ENCODE assay signal across 8 cellular contexts in the genomic region with DNA sequence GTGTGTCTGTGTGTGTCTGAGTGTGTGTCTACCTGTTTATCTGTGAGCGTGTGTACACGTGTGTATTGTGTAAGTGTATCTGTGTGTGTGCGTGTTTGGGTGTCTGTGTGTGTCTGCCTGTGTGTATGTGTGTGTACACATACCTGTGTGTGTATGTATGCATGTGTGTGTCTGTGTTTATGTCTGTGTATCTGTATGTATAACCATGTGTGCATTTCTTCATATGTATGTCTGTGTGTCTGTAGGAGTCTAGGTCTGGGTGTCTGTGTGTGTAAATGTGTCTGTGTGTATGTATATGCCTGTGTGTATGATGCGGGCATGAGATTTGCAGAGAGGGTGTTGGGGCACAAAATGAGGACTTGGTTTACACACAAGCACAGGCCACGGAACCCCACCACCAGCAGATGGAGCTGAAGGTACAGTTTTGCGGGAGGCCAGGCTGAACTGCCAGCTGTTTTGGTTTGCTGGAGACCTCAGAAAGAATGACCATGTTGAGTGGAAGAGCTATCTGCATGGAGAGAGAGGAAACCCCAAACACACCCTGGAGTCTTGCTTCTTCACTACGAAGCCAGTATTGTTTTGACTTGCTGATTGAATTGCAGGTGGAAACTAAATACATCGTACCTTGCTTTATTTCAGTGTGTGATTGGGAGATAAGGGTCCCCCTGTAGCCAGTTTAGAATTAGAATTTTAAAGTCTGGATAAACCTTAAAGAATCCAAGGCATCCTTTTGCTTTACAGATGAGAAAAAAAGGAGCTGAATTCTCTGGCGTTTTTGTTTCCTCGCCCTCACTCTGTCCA.
DNase-seq lines count a peak whose midpoint lies in the region; ATAC-seq, FAIRE-seq and TF ChIP-seq lines count a peak whose summit lies in the region.

No MANE protein-coding gene starts in this region.

- DNase-seq in AG08395 (ENCODE audit: low spot score) (peak; percentile 91), NCI-H774 (lab: John Stamatoyannopoulos, UW) (peak; percentile 80), mammary epithelial cell (peak; percentile 70), kidney (peak; percentile 84), tibial artery (peak; percentile 72 to 73)
- DNase-seq in activated T-cell treated with anti-CD3 and anti-CD28 coated beads, Interleukin-2, amount 50 U/mL, for 1 hour, result no peak

- dilution Hi-C loops in mammary epithelial cell (cut with HindIII; ENCODE audit: low sequenced_read_pairs), result no loop called here

- no peaks in the 10 kb centered on the region for H3K36me3 ChIP-seq in mammary epithelial cell (ENCODE audit: insufficient read depth, low read length)
- no peaks in the 10 kb centered on the region for H3K36me3 ChIP-seq in kidney (ENCODE audit: control insufficient read depth in 1 of 2, insufficient read depth in 2 of 2, low read length in 2 of 2)
- no peaks in the 10 kb centered on the region for H3K36me3 ChIP-seq in tibial artery

- no peak overlapping the region for H3K9ac ChIP-seq in mammary epithelial cell (ENCODE audit: insufficient read depth, low read length)
- no peak overlapping the region for H3K9ac ChIP-seq in kidney (ENCODE audit: low read length in 2 of 2)

- CTCF ChIA-PET in mammary epithelial cell (lab: Charles Lee; ENCODE audit: low non-redundant PET), result interaction anchor here (0.5 to 1.3 kb wide), 3 partner anchors 36 to 260 kb away, joined by 3 to 14 read pairs (median 14); no protein-coding TSS in a partner anchor

- H3K4me3 ChIP-seq in GM12875 (ENCODE audit: low read depth, low read length), result no peak overlapping the region
- no peak overlapping the region for H3K4me3 ChIP-seq in mammary epithelial cell (replicated peaks in 1 of 3; ENCODE audit: insufficient read depth in 1 of 3, low read depth in 2 of 3, low read length in 3 of 3)
- H3K4me3 ChIP-seq in kidney (ENCODE audit: low read length in 2 of 2), result no peak overlapping the region
- no peak overlapping the region for H3K4me3 ChIP-seq in tibial artery

- no peak overlapping the region for H3K4me2 ChIP-seq in mammary epithelial cell (ENCODE audit: insufficient read depth, low read depth, low read length)

- H3K27me3 ChIP-seq in mammary epithelial cell (ENCODE audit: insufficient read depth, low read length) (no peaks in the 10 kb centered on the region), tibial artery (no peaks in the 10 kb centered on the region)

- peak overlapping the region; percentile 54 for H2AFZ ChIP-seq in mammary epithelial cell (ENCODE audit: low read depth, low read length)

- 53% methylated on average over 8 of the region's 10 CpGs for WGBS in mammary epithelial cell (ENCODE audit: low coverage, missing lambda C conversion rate)

- no TSS peak for BruUV-seq in mammary epithelial cell (replicated peaks; lab: Mats Ljungman, UMichigan)

- H3K9me3 ChIP-seq in mammary epithelial cell (replicated peaks; ENCODE audit: insufficient read depth, low read length) (no peaks in the 10 kb centered on the region), kidney (ENCODE audit: control insufficient read depth in 1 of 2, low read length in 2 of 2) (no peaks in the 10 kb centered on the region), tibial artery (no peaks in the 10 kb centered on the region)

- H3K4me1 ChIP-seq in mammary epithelial cell (ENCODE audit: insufficient read depth, low read length) (peaks cover 6% of the 10 kb centered on the region), kidney (ENCODE audit: control insufficient read depth in 1 of 2, insufficient read depth in 1 of 2, low read depth in 1 of 2, low read length in 2 of 2) (no peaks in the 10 kb centered on the region), tibial artery (no peaks in the 10 kb centered on the region)

- H3K27ac ChIP-seq in mammary epithelial cell (ENCODE audit: insufficient read depth, low read depth, low read length) (no peak overlapping the region), kidney (ENCODE audit: low read depth in 2 of 2, low read length in 2 of 2) (no peak overlapping the region), tibial artery (no peak overlapping the region)

- in situ Hi-C loops in mammary epithelial cell (cut with MboI; ENCODE audit: low sequenced_read_pairs in 2 of 2), result loop anchor here in 1 of 2 donors (10.0 kb wide), 1 partner anchor 47 kb away; no protein-coding TSS in a partner anchor

- H4K20me1 ChIP-seq in mammary epithelial cell (ENCODE audit: insufficient read depth, low read length), result no peaks in the 10 kb centered on the region

- H3K79me2 ChIP-seq in mammary epithelial cell (ENCODE audit: insufficient read depth, low read length), result no peaks in the 10 kb centered on the region

- no peak for FAIRE-seq in kidney (lab: Jason Lieb, UNC)

- peak; percentile 55 for ATAC-seq in HG03196 (IDR thresholded peaks at IDR 0.05; ENCODE audit: unreplicated experiment)

- peak; percentile 86 for TF ChIP-seq CTCF in GM12875 (IDR thresholded peaks at IDR 0.05; ENCODE audit: borderline replicate concordance, insufficient read depth, low read depth, low read length)
- peak; percentile 95 to 98 for TF ChIP-seq CTCF in mammary epithelial cell (conservative IDR thresholded peaks at IDR 0.05 in 1 of 2, IDR thresholded peaks at IDR 0.05 in 1 of 2; ENCODE audit: extremely low read depth in 1 of 2, insufficient read depth in 1 of 2, low read depth in 1 of 2, low read length in 2 of 2)
- TF ChIP-seq CTCF in kidney (IDR thresholded peaks at IDR 0.05; ENCODE audit: borderline replicate concordance, extremely low read depth, insufficient read depth), result peak; percentile 77
- TF ChIP-seq CTCF in tibial artery (IDR thresholded peaks at IDR 0.05), result peak; percentile 36

- intact Hi-C loops in mammary epithelial cell (cut with micrococcal nuclease), result loop anchor here (1.0 to 5.0 kb wide), 7 partner anchors 44 to 535 kb away; no protein-coding TSS in a partner anchor
- intact Hi-C loops in kidney (cut with DNase I), result loop anchor here (10.0 kb wide), 1 partner anchor 257 kb away; no protein-coding TSS in a partner anchor
- intact Hi-C loops in tibial artery (cut with DNase I; ENCODE audit: low total_unique reads), result no loop called here

Comparison
In these comparisons a context has a peak if more than half of its experiments do, and no peak if none do; other contexts are left out.
1. CTCF ChIP-seq: peak in every context shown above with its lines; median percentile 96 in mammary epithelial cell; 86 in GM12875; 77 in kidney; 36 in tibial artery.